ENCODE assay signal across 34 cellular contexts in the genomic region with DNA sequence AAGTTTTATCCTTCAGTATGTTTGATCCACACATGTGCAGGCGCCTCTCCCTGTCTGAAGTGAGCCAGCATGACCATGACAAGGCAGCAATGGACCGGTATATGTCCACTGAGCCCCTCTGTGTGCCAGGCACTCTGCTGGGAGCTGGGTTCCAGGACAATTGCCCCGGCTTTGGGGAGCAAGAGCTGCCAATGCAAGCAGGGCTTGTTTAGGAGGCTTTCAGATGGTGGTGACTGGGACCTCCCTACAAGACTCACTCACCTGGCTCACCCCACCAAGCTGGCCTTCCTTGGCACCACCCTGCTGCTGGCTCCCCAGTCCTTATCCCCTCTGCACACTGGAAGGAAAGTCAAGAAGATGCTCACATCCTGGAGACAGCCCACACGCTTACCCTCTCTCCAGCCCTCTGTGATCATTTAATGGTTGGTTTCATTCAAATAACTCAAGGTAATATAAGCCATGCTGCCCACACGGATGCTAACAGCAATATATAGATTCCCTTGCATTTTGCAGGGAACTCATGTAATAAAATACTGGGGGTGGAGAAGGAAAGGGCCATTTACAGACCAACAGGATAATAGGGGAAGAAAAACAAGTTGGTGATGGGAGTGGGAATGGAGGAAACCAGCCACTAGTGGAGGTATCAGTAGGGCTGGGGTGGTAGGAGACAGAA. TPM values are rescaled to one million over a fixed set of nuclear protein-coding genes. Genes with fewer than 3 reads are reported as not detected.
"Had no signal": no experiment of that assay in that cellular context is flagged by ENCODE, and none has a peak within 500 bp of the region (broad histone marks: within the 10 kb centered on the region; RNA-seq: fewer than 3 reads in every experiment).

No MANE protein-coding gene starts in this region.

- H3K4me3 ChIP-seq: adrenal gland, body of pancreas, cardiac muscle cell had no signal

- H3K9me3 ChIP-seq: adrenal gland, body of pancreas had no signal

- H3K27ac ChIP-seq: adrenal gland, body of pancreas, cardiac muscle cell, VCaP had no signal

- ATAC-seq: activated CD8-positive, alpha-beta T cell treated with anti-CD3 and anti-CD28 coated beads for 36 hours; activated naive CD4-positive, alpha-beta T cell treated with anti-CD3 and anti-CD28 coated beads, Interleukin-2, amount 50 U/mL, for 72 hours; activated T-cell treated with anti-CD3 and anti-CD28 coated beads, Interleukin-2, amount 50 U/mL, for 4 hours; activated T-cell treated with anti-CD3 and anti-CD28 coated beads, Interleukin-2, amount 50 U/mL, for 72 hours; activated T-helper 17 cell treated with anti-CD3 and anti-CD28 coated beads, Interleukin-2, amount 50 U/mL, for 72 hours; body of pancreas had no signal

- H3K27me3 ChIP-seq: adrenal gland, body of pancreas had no signal

- H3K36me3 ChIP-seq: adrenal gland, cardiac muscle cell had no signal

- DNase-seq: activated B cell treated with CpG ODN at 0.5 μM for 24 hours; activated CD4-positive, alpha-beta memory T cell treated with anti-CD3 and anti-CD28 coated beads for 36 hours; activated CD4-positive, alpha-beta T cell treated with anti-CD3 and anti-CD28 coated beads for 4 hours; activated CD4-positive, alpha-beta T cell treated with anti-CD3 and anti-CD28 coated beads, Interleukin-2, amount 10 ng/mL, durations not matched to agents 24 days and 14 days; activated CD4-positive, alpha-beta T cell treated with anti-CD3 and anti-CD28 coated beads, Interleukin-2, amount 50 U/mL, for 1 hour; activated CD4-positive, alpha-beta T cell treated with anti-CD3 and anti-CD28 coated beads, Interleukin-2, amount 50 U/mL, for 4 hours; activated CD4-positive, CD25-positive, alpha-beta regulatory T cell treated with anti-CD3 and anti-CD28 coated beads, Interleukin-2, amount 50 U/mL, for 72 hours; activated CD8-positive, alpha-beta memory T cell treated with anti-CD3 and anti-CD28 coated beads, Interleukin-2, amount 50 U/mL, for 4 hours; activated CD8-positive, alpha-beta T cell treated with anti-CD3 and anti-CD28 coated beads for 36 hours; activated effector memory CD4-positive, alpha-beta T cell treated with anti-CD3 and anti-CD28 coated beads, Interleukin-2, amount 50 U/mL, for 16 hours; activated gamma-delta T cell treated with Interleukin-2 at 50 U/mL for 16 hours; activated naive CD4-positive, alpha-beta T cell; activated naive CD4-positive, alpha-beta T cell treated with anti-CD3 and anti-CD28 coated beads for 36 hours; activated naive CD4-positive, alpha-beta T cell treated with anti-CD3 and anti-CD28 coated beads, Interleukin-2, amount 50 U/mL, for 16 hours; activated naive CD8-positive, alpha-beta T cell treated with anti-CD3 and anti-CD28 coated beads for 36 hours; activated T-cell treated with anti-CD3 and anti-CD28 coated beads for 4 hours; activated T-cell treated with anti-CD3 and anti-CD28 coated beads, Interleukin-2, amount 50 U/mL, for 1 hour; activated T-cell treated with anti-CD3 and anti-CD28 coated beads, Interleukin-2, amount 50 U/mL, for 4 hours; activated T-cell treated with anti-CD3 and anti-CD28 coated beads, Interleukin-2, amount 50 U/mL, for 72 hours; adrenal gland; amniotic stem cell; aorta; body of pancreas; caudate nucleus; SW 1271; T-helper 1 cell; T-helper 2 cell; T-helper 9 cell had no signal

- H3K4me1 ChIP-seq: adrenal gland, body of pancreas had no signal

RNA-seq across cellular contexts. Expression of a gene that starts 23.6 kb away (rescaled TPM):
- total RNA-seq: activated CD4-positive, alpha-beta memory T cell treated with anti-CD3 and anti-CD28 coated beads for 36 hours; activated CD4-positive, alpha-beta T cell treated with anti-CD3 and anti-CD28 coated beads, Interleukin-2, amount 10 ng/mL, durations not matched to agents 24 days and 14 days; activated CD8-positive, alpha-beta memory T cell treated with anti-CD3 and anti-CD28 coated beads for 36 hours; activated CD8-positive, alpha-beta T cell treated with anti-CD3 and anti-CD28 coated beads for 36 hours; activated naive CD4-positive, alpha-beta T cell treated with anti-CD3 and anti-CD28 coated beads for 36 hours; activated naive CD4-positive, alpha-beta T cell treated with anti-CD3 and anti-CD28 coated beads, Interleukin-2, amount 50 U/mL, for 72 hours; activated naive CD8-positive, alpha-beta T cell treated with anti-CD3 and anti-CD28 coated beads for 36 hours; activated T-cell treated with anti-CD3 and anti-CD28 coated beads, Interleukin-2, amount 50 U/mL, for 4 hours; activated T-cell treated with anti-CD3 and anti-CD28 coated beads, Interleukin-2, amount 50 U/mL, for 72 hours; activated T-helper 1 cell treated with anti-CD3 and anti-CD28 coated beads, Interleukin-12 subunit alpha, Interleukin-12 subunit beta, Interleukin-2, Interleukin-4 antibody, amounts not matched to agents 30 ng/mL and 10 ng/mL and 1 ng/mL, durations not matched to agents 14 hours and 24 hours and 36 hours; activated T-helper 17 cell treated with anti-CD3 and anti-CD28 coated beads, Interleukin-2, amount 50 U/mL, for 72 hours had no signal
